11 cellular contexts compared by ENCODE assay signal in genomic region chr10:87753995-87754866, GRCh38.
"Had no signal": no experiment of that assay in that cellular context is flagged by ENCODE, and none has a peak within 500 bp of the region (broad histone marks: within the 10 kb centered on the region; RNA-seq: fewer than 3 reads in every experiment).

No MANE protein-coding gene starts in this region.

- H3K9me3 Mint-ChIP-seq: stimulated activated memory B cell treated with anti-CD40 and anti-IgM and Interleukin-4, amounts not matched to agents 10 μg/mL and 1 μg/mL and 100 μg/mL, for 72 hours had no signal

- H3K27me3 Mint-ChIP-seq: naive thymus-derived CD8-positive, alpha-beta T cell; stimulated activated memory B cell treated with anti-CD40 and anti-IgM and Interleukin-4, amounts not matched to agents 10 μg/mL and 1 μg/mL and 100 μg/mL, for 72 hours had no signal

- DNase-seq: activated CD4-positive, CD25-positive, alpha-beta regulatory T cell treated with anti-CD3 and anti-CD28 coated beads, Interleukin-2, amount 50 U/mL, for 72 hours; activated effector memory CD4-positive, alpha-beta T cell treated with anti-CD3 and anti-CD28 coated beads, Interleukin-2, amount 50 U/mL, for 16 hours; esophagus squamous epithelium; foreskin fibroblast; glutamatergic neuron; naive thymus-derived CD8-positive, alpha-beta T cell; small intestine; upper lobe of left lung had no signal

- H3K9me3 ChIP-seq: esophagus squamous epithelium, neutrophil, suprapubic skin, upper lobe of left lung had no signal

- H3K27ac ChIP-seq: esophagus squamous epithelium, neutrophil, suprapubic skin, upper lobe of left lung had no signal

- H3K27me3 ChIP-seq: esophagus squamous epithelium, neutrophil, suprapubic skin, upper lobe of left lung had no signal

- ATAC-seq: naive thymus-derived CD8-positive, alpha-beta T cell; stimulated activated memory B cell treated with anti-CD40 and anti-IgM and Interleukin-4, amounts not matched to agents 10 μg/mL and 1 μg/mL and 100 μg/mL, for 72 hours had no signal

- H3K27ac Mint-ChIP-seq: stimulated activated memory B cell treated with anti-CD40 and anti-IgM and Interleukin-4, amounts not matched to agents 10 μg/mL and 1 μg/mL and 100 μg/mL, for 72 hours had no signal

- H3K4me3 Mint-ChIP-seq: naive thymus-derived CD8-positive, alpha-beta T cell; stimulated activated memory B cell treated with anti-CD40 and anti-IgM and Interleukin-4, amounts not matched to agents 10 μg/mL and 1 μg/mL and 100 μg/mL, for 72 hours had no signal

- H3K4me1 Mint-ChIP-seq: stimulated activated memory B cell treated with anti-CD40 and anti-IgM and Interleukin-4, amounts not matched to agents 10 μg/mL and 1 μg/mL and 100 μg/mL, for 72 hours had no signal

- H3K4me3 ChIP-seq: esophagus squamous epithelium, suprapubic skin, upper lobe of left lung had no signal
